Comparison of ENCODE assay signal across 22 cellular contexts in the genomic region with DNA sequence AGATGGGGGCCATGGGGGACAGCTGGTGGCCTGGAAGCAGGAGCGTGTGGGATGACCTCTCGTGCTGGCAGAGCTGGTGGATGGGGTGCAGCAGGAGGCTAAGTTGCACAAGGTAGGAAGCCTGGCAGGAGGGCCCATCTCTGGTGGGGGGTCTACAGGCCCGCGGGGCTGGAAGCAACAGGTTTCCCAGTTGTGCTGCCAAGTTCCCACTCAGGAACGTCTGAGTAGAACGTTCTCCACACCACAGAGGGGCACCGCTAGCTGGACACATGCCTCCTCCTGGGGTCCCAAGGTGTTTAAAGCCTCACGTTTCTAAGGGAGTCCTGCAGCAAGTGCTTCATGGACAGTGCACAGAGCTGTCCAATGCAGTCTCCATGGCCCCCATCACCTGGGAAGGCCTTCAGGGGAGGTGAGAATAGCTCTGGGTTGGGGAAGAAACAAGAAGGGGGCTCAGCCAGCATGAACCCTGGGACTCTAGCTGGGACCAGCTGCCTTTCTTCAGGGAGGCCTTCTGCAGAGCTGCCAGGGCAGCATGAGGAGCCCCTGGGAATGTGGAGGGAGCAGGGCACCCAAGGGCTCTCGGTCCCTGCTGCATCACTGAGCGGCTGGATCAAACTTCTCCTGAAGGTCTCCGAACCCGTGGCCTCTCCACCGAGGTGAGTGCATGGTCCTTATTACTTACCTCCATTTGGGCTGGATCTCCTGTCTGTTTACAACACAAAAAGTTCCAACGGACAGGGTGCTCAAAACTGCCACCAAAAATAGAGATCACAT.
"Had no signal": no experiment of that assay in that cellular context is flagged by ENCODE, and none has a peak within 500 bp of the region (broad histone marks: within the 10 kb centered on the region; RNA-seq: fewer than 3 reads in every experiment).

No MANE protein-coding gene starts in this region.

- H3K27me3 ChIP-seq: brain microvascular endothelial cell, pancreas, tibial nerve had no signal

- H3K36me3 ChIP-seq: brain microvascular endothelial cell, left lung, neural progenitor cell, pancreas, tibial nerve had no signal

- H3K4me1 ChIP-seq: left lung, neural progenitor cell, pancreas had no signal

- H3K27ac ChIP-seq: brain microvascular endothelial cell, left lung, neural progenitor cell, pancreas had no signal

- ATAC-seq: activated CD8-positive, alpha-beta memory T cell treated with anti-CD3 and anti-CD28 coated beads, Interleukin-2, amount 10 ng/mL, durations not matched to agents 7 days and 5 days; activated naive CD8-positive, alpha-beta T cell treated with anti-CD3 and anti-CD28 coated beads, Interleukin-2, amount 50 U/mL, for 24 hours; activated T-helper 17 cell treated with anti-CD3 and anti-CD28 coated beads, Interleukin-2, amount 50 U/mL, for 72 hours; left lung; mucosa of descending colon; pancreas had no signal

- DNase-seq: activated CD4-positive, alpha-beta memory T cell treated with anti-CD3 and anti-CD28 coated beads, Interleukin-2, amount 10 ng/mL, durations not matched to agents 7 days and 5 days; activated CD4-positive, alpha-beta T cell treated with anti-CD3 and anti-CD28 coated beads for 48 hours; activated CD4-positive, CD25-positive, alpha-beta regulatory T cell; activated CD8-positive, alpha-beta memory T cell treated with anti-CD3 and anti-CD28 coated beads, Interleukin-2, amount 10 ng/mL, durations not matched to agents 7 days and 5 days; activated naive CD4-positive, alpha-beta T cell treated with anti-CD3 and anti-CD28 coated beads for 36 hours; activated naive CD8-positive, alpha-beta T cell treated with anti-CD3 and anti-CD28 coated beads, Interleukin-2, amount 50 U/mL, for 24 hours; anterior cingulate cortex; brain microvascular endothelial cell; cortex of kidney; hypothalamus; mucosa of descending colon; naive B cell; stimulated activated CD4-positive, alpha-beta T cell treated with anti-CD3 and anti-CD28 coated beads, Interleukin-12 subunit alpha, Interleukin-12 subunit beta, amount 100 ng/mL, for 4 hours; stimulated activated CD4-positive, alpha-beta T cell treated with anti-CD3 and anti-CD28 coated beads, Interleukin-1b, Interleukin-23, amount 100 ng/mL, for 48 hours; stimulated activated CD8-positive, alpha-beta memory T cell treated with anti-CD3 and anti-CD28 coated beads, Interleukin-4, amount 100 ng/mL, for 48 hours; stimulated activated naive CD4-positive, alpha-beta T cell; T1000 had no signal

- H3K4me3 ChIP-seq: left lung, mucosa of descending colon, neural progenitor cell, pancreas, tibial nerve had no signal

- H3K9me3 ChIP-seq: left lung, mucosa of descending colon, pancreas had no signal
